In genomic region chr9:20426019-20426418, GRCh38 we compare ENCODE assay signal across 22 cellular contexts.
DNase-seq lines count a peak whose midpoint lies in the region; ATAC-seq, FAIRE-seq and TF ChIP-seq lines count a peak whose summit lies in the region.
"Had no signal": no experiment of that assay in that cellular context is flagged by ENCODE, and none has a peak within 500 bp of the region (broad histone marks: within the 10 kb centered on the region; RNA-seq: fewer than 3 reads in every experiment).

No MANE protein-coding gene starts in this region.

- intact Hi-C loops in kidney (cut with DNase I) = no loop called here

- TF ChIP-seq CTCF in kidney (IDR thresholded peaks at IDR 0.05; ENCODE audit: borderline replicate concordance, extremely low read depth, insufficient read depth) = no peak

- no peaks in the 10 kb centered on the region for H3K4me1 ChIP-seq in kidney (ENCODE audit: control insufficient read depth in 1 of 2, insufficient read depth in 1 of 2, low read depth in 1 of 2, low read length in 2 of 2)
- H3K4me1 ChIP-seq: vagina had no signal

- H3K9me3 ChIP-seq in kidney (ENCODE audit: control insufficient read depth in 1 of 2, low read length in 2 of 2) = no peaks in the 10 kb centered on the region
- H3K9me3 ChIP-seq: neutrophil, vagina had no signal

- FAIRE-seq in kidney (lab: Jason Lieb, UNC) = peak; percentile 30

- no peaks in the 10 kb centered on the region for H3K36me3 ChIP-seq in kidney (ENCODE audit: control insufficient read depth in 1 of 2, insufficient read depth in 2 of 2, low read length in 2 of 2)
- H3K36me3 ChIP-seq: neutrophil, vagina had no signal

- no peak overlapping the region for H3K9ac ChIP-seq in kidney (ENCODE audit: low read length in 2 of 2)

- DNase-seq in kidney = no peak
- no peak for DNase-seq in AG20443 (ENCODE audit: low spot score)
- no peak for DNase-seq in OCI-M2 (lab: John Stamatoyannopoulos, UW; ENCODE audit: unreplicated experiment)
- DNase-seq in stimulated activated CD4-positive, alpha-beta T cell treated with anti-CD3 and anti-CD28 coated beads, Interleukin-1b, Interleukin-23, amount 100 ng/mL, for 48 hours = no peak
- DNase-seq: activated B cell treated with CpG ODN at 0.5 μM for 24 hours; C1 segment of cervical spinal cord; endodermal cell; foreskin melanocyte; mesenchymal stem cell; NCI-H1105; NCI-H446; PC-3; stimulated activated CD4-positive, alpha-beta T cell treated with anti-CD3 and anti-CD28 coated beads, Interleukin-4, amount 100 ng/mL, for 4 hours; stimulated activated naive CD4-positive, alpha-beta T cell treated with Interleukin-2 at 50 U/mL for 16 hours had no signal

- H3K27ac ChIP-seq in kidney (ENCODE audit: low read depth in 2 of 2, low read length in 2 of 2) = no peak overlapping the region
- H3K27ac ChIP-seq: neutrophil, vagina had no signal

- ATAC-seq in GM19035 (IDR thresholded peaks at IDR 0.05; ENCODE audit: unreplicated experiment) = peak; percentile 85
- peak; percentile 66 for ATAC-seq in GM21619 (IDR thresholded peaks at IDR 0.05; ENCODE audit: unreplicated experiment)
- peak; percentile 77 for ATAC-seq in HG03108 (IDR thresholded peaks at IDR 0.05; ENCODE audit: unreplicated experiment)
- ATAC-seq: activated naive CD4-positive, alpha-beta T cell treated with anti-CD3 and anti-CD28 coated beads, Interleukin-2, amount 50 U/mL, for 72 hours; GM23338; PC-3; sciatic nerve had no signal

- H3K4me3 ChIP-seq in kidney (ENCODE audit: low read length in 2 of 2) = no peak overlapping the region
- H3K4me3 ChIP-seq: GM23338, vagina had no signal
